8 cellular contexts compared by ENCODE assay signal in genomic region chr17:75405365-75406221, GRCh38. TPM values are rescaled to one million over a fixed set of nuclear protein-coding genes. Genes with fewer than 3 reads are reported as not detected.
DNase-seq lines count a peak whose midpoint lies in the region; ATAC-seq and TF ChIP-seq lines count a peak whose summit lies in the region.

Gene GRB2, minus strand, starts transcription at chr17:75405678. Its CDS starts 12,050 bp downstream, at chr17:75393628.

- H3K4me3 ChIP-seq in Caco-2 (ENCODE audit: low read depth, low read length) (peak within 1 kb of the TSS; percentile 70), OCI-LY3 (ENCODE audit: low read length) (peak within 1 kb of the TSS; percentile 84)

- H3K27me3 ChIP-seq in Caco-2 (replicated peaks; ENCODE audit: control insufficient read depth, insufficient read depth, low read length) = no peaks in the 10 kb centered on the region
- H3K27me3 ChIP-seq in OCI-LY3 (ENCODE audit: low read depth, low read length) = no peaks in the 10 kb centered on the region

- H3K36me3 Mint-ChIP-seq in Caco-2 (ENCODE audit: insufficient read depth, unreplicated experiment) (peaks cover 25% of the 10 kb centered on the region), endothelial cell (ENCODE audit: low read depth, unreplicated experiment) (no peaks in the 10 kb centered on the region), mesothelial cell of epicardium (no peaks in the 10 kb centered on the region)

- H3K4me2 ChIP-seq in OCI-LY3 (ENCODE audit: low read length) = peak within 1 kb of the TSS; percentile 98

- H3K9me3 Mint-ChIP-seq in Caco-2 (ENCODE audit: unreplicated experiment) (no peaks in the 10 kb centered on the region), endothelial cell (ENCODE audit: unreplicated experiment) (no peaks in the 10 kb centered on the region), mesothelial cell of epicardium (no peaks in the 10 kb centered on the region)

- peaks cover 32% of the 10 kb centered on the region for H4K20me1 ChIP-seq in OCI-LY3 (ENCODE audit: insufficient read depth, low read length)

- no peak for TF ChIP-seq CTCF in Caco-2 (IDR thresholded peaks at IDR 0.05; ENCODE audit: insufficient read depth in 1 of 2, low read depth in 1 of 2, low read length in 1 of 2, severe bottlenecking in 1 of 2, unreplicated experiment in 1 of 2)
- TF ChIP-seq CTCF in OCI-LY3 (IDR thresholded peaks at IDR 0.05; ENCODE audit: low read depth, low read length) = no peak
- no peak for TF ChIP-seq CTCF in endothelial cell (IDR thresholded peaks at IDR 0.05; ENCODE audit: unreplicated experiment)
- TF ChIP-seq CTCF in mesothelial cell of epicardium (IDR thresholded peaks at IDR 0.05; ENCODE audit: unreplicated experiment) = no peak

- H3K4me3 Mint-ChIP-seq in Caco-2 (ENCODE audit: unreplicated experiment) (peak within 1 kb of the TSS; percentile 78), endothelial cell (ENCODE audit: unreplicated experiment) (peak within 1 kb of the TSS; percentile 97), mesothelial cell of epicardium (peak within 1 kb of the TSS; percentile 85)

- 0 out of 2 replicates have a peak, but pooled peaks cover 6% of the 10 kb centered on the region for H3K4me1 ChIP-seq in Caco-2
- peaks cover 27% of the 10 kb centered on the region for H3K4me1 ChIP-seq in OCI-LY3 (ENCODE audit: low read length)

- CTCF ChIA-PET in Caco-2 (lab: Charles Lee) = interaction anchor here (0.6 to 1.8 kb wide), 13 partner anchors 9 to 450 kb away, joined by 3 to 24 read pairs (median 5); partner anchors contain the start of genes MIF4GD, SLC25A19, TSEN54 and WBP2

- H3K9me3 ChIP-seq in Caco-2 (no peaks in the 10 kb centered on the region), OCI-LY3 (ENCODE audit: insufficient read depth, low read length) (no peaks in the 10 kb centered on the region)

- DNase-seq in Caco-2 = peak; percentile 99 to 100
- peak; percentile 98 for DNase-seq in HuH-7.5 (ENCODE audit: low spot score)
- DNase-seq in activated CD8-positive, alpha-beta memory T cell treated with anti-CD3 and anti-CD28 coated beads, Interleukin-2, amount 50 U/mL, for 48 hours = peak; percentile 100
- peak; percentile 100 for DNase-seq in endothelial cell (ENCODE audit: low spot score)
- DNase-seq in mesothelial cell of epicardium (ENCODE audit: low spot score in 2 of 2, unreplicated experiment in 2 of 2) = peak; percentile 100
- DNase-seq in stimulated activated CD8-positive, alpha-beta memory T cell treated with anti-CD3 and anti-CD28 coated beads, Interleukin-15, amount 100 ng/mL, for 4 hours (ENCODE audit: low read depth in 2 of 2) = peak; percentile 99 to 100

- peaks cover 50% of the 10 kb centered on the region for H3K79me2 ChIP-seq in OCI-LY3 (ENCODE audit: low read length)

- peak; percentile 76 for ATAC-seq in GM21515 (IDR thresholded peaks at IDR 0.05; ENCODE audit: unreplicated experiment)

- peak within 1 kb of the TSS; percentile 93 for H3K9ac ChIP-seq in OCI-LY3 (ENCODE audit: low read length)

- POLR2A ChIA-PET in Caco-2 (lab: Charles Lee) = interaction anchor here (0.5 to 1.8 kb wide), 20 partner anchors 9 to 370 kb away, joined by 3 to 26 read pairs (median 4); partner anchors contain the start of genes GGA3, MIF4GD, MRPS7 and SLC25A19

- H3K36me3 ChIP-seq in Caco-2 (ENCODE audit: control insufficient read depth, insufficient read depth, low read length) (no peaks in the 10 kb centered on the region), OCI-LY3 (replicated peaks; ENCODE audit: low read depth, low read length) (peaks cover 17% of the 10 kb centered on the region)

- H3K27me3 Mint-ChIP-seq in Caco-2 (ENCODE audit: insufficient read depth, unreplicated experiment) = no peaks in the 10 kb centered on the region
- H3K27me3 Mint-ChIP-seq in endothelial cell (ENCODE audit: unreplicated experiment) = peaks cover 7% of the 10 kb centered on the region
- peaks cover 14% of the 10 kb centered on the region for H3K27me3 Mint-ChIP-seq in mesothelial cell of epicardium (ENCODE audit: low read depth)

- H3K27ac Mint-ChIP-seq in Caco-2 (ENCODE audit: unreplicated experiment) (peak within 1 kb of the TSS; percentile 71), endothelial cell (ENCODE audit: unreplicated experiment) (peak within 1 kb of the TSS; percentile 95), mesothelial cell of epicardium (peak within 1 kb of the TSS; percentile 96)

- H3K27ac ChIP-seq in OCI-LY3 (ENCODE audit: low read length) = peak within 1 kb of the TSS; percentile 93

- BruUV-seq in Caco-2 (replicated peaks; lab: Mats Ljungman, UMichigan) = no TSS peak

- intact Hi-C loops in Caco-2 (cut with micrococcal nuclease; ENCODE audit: unreplicated experiment) = loop anchor here (1.0 to 2.0 kb wide), 2 partner anchors 116 to 135 kb away; partner anchors contain the start of genes MIF4GD and SLC25A19

- H3K4me1 Mint-ChIP-seq in Caco-2 (ENCODE audit: low read depth, unreplicated experiment) = peaks cover 12% of the 10 kb centered on the region
- H3K4me1 Mint-ChIP-seq in endothelial cell (ENCODE audit: unreplicated experiment) = peaks cover 15% of the 10 kb centered on the region
- peaks cover 15% of the 10 kb centered on the region for H3K4me1 Mint-ChIP-seq in mesothelial cell of epicardium

- H2AFZ ChIP-seq in OCI-LY3 (ENCODE audit: low read depth, low read length) = peak within 1 kb of the TSS; percentile 84

RNA-seq across cellular contexts. Expression of gene GRB2, which starts in this region (rescaled TPM):
- total RNA-seq in Caco-2 (2022) (113 and 115 TPM in 2 replicates), endothelial cell (ENCODE audit: unreplicated experiment) (95.0 TPM), mesothelial cell of epicardium (61.8 to 67.8 TPM (median 66.3 TPM) in 3 replicates)

Comparison
In these comparisons a context has a peak if more than half of its experiments do, and no peak if none do; other contexts are left out.
1. Peak in every context shown above with its lines: DNase-seq, ATAC-seq, H3K4me3 ChIP-seq and H3K27ac ChIP-seq.